ENCODE assay signal across 8 cellular contexts in genomic region chr10:132397036-132397541, GRCh38. TPM values are rescaled to one million over a fixed set of nuclear protein-coding genes. Genes with fewer than 3 reads are reported as not detected.
DNase-seq lines count a peak whose midpoint lies in the region; ATAC-seq and TF ChIP-seq lines count a peak whose summit lies in the region.

TSS of gene PWWP2B (plus strand) at chr10:132397200. CDS start at chr10:132397227, 27 bp downstream.

- H3K27ac Mint-ChIP-seq in IgD-negative memory B cell, result peak within 1 kb of the TSS; percentile 87 to 99 (median 98)
- H3K27ac Mint-ChIP-seq in activated CD8-positive, alpha-beta memory T cell treated with anti-CD3 and anti-CD28 coated beads, Interleukin-2, amount 10 ng/mL, durations not matched to agents 7 days and 5 days, result peak within 1 kb of the TSS; percentile 73

- peak within 1 kb of the TSS; percentile 72 to 84 for H3K27ac ChIP-seq in thoracic aorta

- no peaks in the 10 kb centered on the region for H3K27me3 ChIP-seq in thoracic aorta (replicated peaks; ENCODE audit: insufficient read depth)

- ATAC-seq in GM19452 (IDR thresholded peaks at IDR 0.05; ENCODE audit: unreplicated experiment), result peak; percentile 37
- peak; percentile 57 for ATAC-seq in activated CD8-positive, alpha-beta memory T cell treated with anti-CD3 and anti-CD28 coated beads, Interleukin-2, amount 10 ng/mL, durations not matched to agents 7 days and 5 days
- ATAC-seq in thoracic aorta (ENCODE audit: insufficient number of reproducible peaks, low FRiP score, low read depth), result no peak

- H3K4me3 Mint-ChIP-seq in IgD-negative memory B cell, result peak within 1 kb of the TSS; percentile 87 to 97 (median 96)
- H3K4me3 Mint-ChIP-seq in activated CD8-positive, alpha-beta memory T cell treated with anti-CD3 and anti-CD28 coated beads, Interleukin-2, amount 10 ng/mL, durations not matched to agents 7 days and 5 days, result peak within 1 kb of the TSS; percentile 81

- no peaks in the 10 kb centered on the region for H3K36me3 Mint-ChIP-seq in IgD-negative memory B cell
- no peaks in the 10 kb centered on the region for H3K36me3 Mint-ChIP-seq in activated CD8-positive, alpha-beta memory T cell treated with anti-CD3 and anti-CD28 coated beads, Interleukin-2, amount 10 ng/mL, durations not matched to agents 7 days and 5 days

- H3K9me3 Mint-ChIP-seq in IgD-negative memory B cell, result peaks cover 0 to 3% (median 0%) of the 10 kb centered on the region in 3 donors
- H3K9me3 Mint-ChIP-seq in activated CD8-positive, alpha-beta memory T cell treated with anti-CD3 and anti-CD28 coated beads, Interleukin-2, amount 10 ng/mL, durations not matched to agents 7 days and 5 days (ENCODE audit: low read depth), result peaks cover 5% of the 10 kb centered on the region

- peak within 1 kb of the TSS; percentile 73 for H3K4me3 ChIP-seq in epithelial cell of proximal tubule (ENCODE audit: low read depth, low read length)
- peak within 1 kb of the TSS; percentile 95 for H3K4me3 ChIP-seq in thoracic aorta

- no peak for TF ChIP-seq CTCF in epithelial cell of proximal tubule (conservative IDR thresholded peaks at IDR 0.05; ENCODE audit: low read depth, low read length)
- no peak for TF ChIP-seq CTCF in thoracic aorta (IDR thresholded peaks at IDR 0.05)

- peaks cover 2% of the 10 kb centered on the region for H3K27me3 Mint-ChIP-seq in IgD-negative memory B cell
- no peaks in the 10 kb centered on the region for H3K27me3 Mint-ChIP-seq in activated CD8-positive, alpha-beta memory T cell treated with anti-CD3 and anti-CD28 coated beads, Interleukin-2, amount 10 ng/mL, durations not matched to agents 7 days and 5 days

- DNase-seq in AG08396 (ENCODE audit: low spot score) (peak; percentile 88), epithelial cell of proximal tubule (ENCODE audit: low read depth) (no peak), myocyte (ENCODE audit: low read depth) (no peak), thoracic aorta (ENCODE audit: low spot score) (no peak), amniotic stem cell (lab: John Stamatoyannopoulos, UW) (no peak)
- DNase-seq in activated CD8-positive, alpha-beta memory T cell treated with anti-CD3 and anti-CD28 coated beads, Interleukin-2, amount 10 ng/mL, durations not matched to agents 7 days and 5 days, result peak; percentile 70

- CTCF ChIA-PET in activated CD8-positive, alpha-beta memory T cell treated with anti-CD3 and anti-CD28 coated beads, Interleukin-2, amount 10 ng/mL, durations not matched to agents 7 days and 5 days (lab: Charles Lee), result interaction anchor here (1.1 to 1.8 kb wide), 4 partner anchors 25 to 57 kb away, joined by 3 to 8 read pairs (median 5); no protein-coding TSS in a partner anchor

- H3K4me1 ChIP-seq in thoracic aorta (ENCODE audit: control insufficient read depth in 1 of 2, low read depth in 2 of 2), result peaks cover 12 to 21% of the 10 kb centered on the region in 2 donors

- no peaks in the 10 kb centered on the region for H3K9me3 ChIP-seq in thoracic aorta

- no peaks in the 10 kb centered on the region for H3K36me3 ChIP-seq in thoracic aorta

- H3K4me1 Mint-ChIP-seq in IgD-negative memory B cell, result peaks cover 12 to 33% (median 21%) of the 10 kb centered on the region in 3 donors
- H3K4me1 Mint-ChIP-seq in activated CD8-positive, alpha-beta memory T cell treated with anti-CD3 and anti-CD28 coated beads, Interleukin-2, amount 10 ng/mL, durations not matched to agents 7 days and 5 days, result peaks cover 11% of the 10 kb centered on the region

RNA-seq across cellular contexts. Expression of gene PWWP2B, which starts in this region (rescaled TPM):
- 9.0 TPM for polyA plus RNA-seq in IgD-negative memory B cell
- total RNA-seq in activated CD8-positive, alpha-beta memory T cell treated with anti-CD3 and anti-CD28 coated beads, Interleukin-2, amount 10 ng/mL, durations not matched to agents 7 days and 5 days, result 10 to 100 TPM in 1 of 2 experiments, 1 to 10 TPM in 1; 6.9 to 12.8 TPM
- total RNA-seq in epithelial cell of proximal tubule, result 11.0 and 14.9 TPM in 2 replicates
- total RNA-seq in myocyte, result 11.1 and 20.1 TPM in 2 replicates
- 5.1 TPM for polyA plus RNA-seq in myocyte (2012)
- 1 to 10 TPM; 5.3 to 7.8 TPM for total RNA-seq in thoracic aorta

Comparison
In these comparisons a context has a peak if more than half of its experiments do, and no peak if none do; other contexts are left out.
1. DNase-seq: peak in AG08396 (single experiment) and activated CD8-positive, alpha-beta memory T cell treated with anti-CD3 and anti-CD28 coated beads, Interleukin-2, amount 10 ng/mL, durations not matched to agents 7 days and 5 days (single experiment); none in epithelial cell of proximal tubule (single experiment), myocyte (single experiment), thoracic aorta (single experiment) and amniotic stem cell (single experiment).